Comparison of ENCODE assay signal across 9 cellular contexts in genomic region chr22:24994070-24994763, GRCh38. TPM values are rescaled to one million over a fixed set of nuclear protein-coding genes. Genes with fewer than 3 reads are reported as not detected.
DNase-seq lines count a peak whose midpoint lies in the region; ATAC-seq lines count a peak whose summit lies in the region.
"Had no signal": no experiment of that assay in that cellular context is flagged by ENCODE, and none has a peak within 500 bp of the region (broad histone marks: within the 10 kb centered on the region; RNA-seq: fewer than 3 reads in every experiment).

No MANE protein-coding gene starts in this region.

- H2BK120ac ChIP-seq in neuronal stem cell (ENCODE audit: low read depth, low read length), result no peak overlapping the region

- no peak overlapping the region for H3K23ac ChIP-seq in neuronal stem cell (ENCODE audit: low read depth, low read length, poor library complexity)

- no peak overlapping the region for H3K4me2 ChIP-seq in neuronal stem cell (ENCODE audit: insufficient read depth, low read length, poor library complexity, severe bottlenecking)

- peak overlapping the region; percentile 63 to 68 for H3K9ac ChIP-seq in mucosa of rectum (ENCODE audit: low read depth in 1 of 2, low read length in 2 of 2)
- no peak overlapping the region for H3K9ac ChIP-seq in neuronal stem cell (ENCODE audit: low read depth, low read length, poor library complexity)

- no peak overlapping the region for H2BK15ac ChIP-seq in neuronal stem cell (ENCODE audit: low read length)

- no peak overlapping the region for H3K4ac ChIP-seq in neuronal stem cell (ENCODE audit: low read length)

- H3K9me3 ChIP-seq in mucosa of rectum (ENCODE audit: control insufficient read depth in 2 of 2, low read length in 2 of 2) (no peaks in the 10 kb centered on the region), neuronal stem cell (replicated peaks in 1 of 2; ENCODE audit: control insufficient read depth in 2 of 2, insufficient read depth in 1 of 2, low read depth in 1 of 2, low read length in 2 of 2) (no peaks in the 10 kb centered on the region)

- peaks cover 5% of the 10 kb centered on the region for H3K79me1 ChIP-seq in neuronal stem cell (ENCODE audit: low read depth, low read length)

- H4K8ac ChIP-seq in neuronal stem cell (ENCODE audit: low read depth, low read length), result no peak overlapping the region

- H3K4me3 ChIP-seq in mucosa of rectum (ENCODE audit: low read length in 2 of 2) (no peak overlapping the region), neuronal stem cell (ENCODE audit: low read length in 2 of 2) (no peak overlapping the region)

- no peak overlapping the region for H2AK5ac ChIP-seq in neuronal stem cell (ENCODE audit: low read depth, low read length)

- H3K27me3 ChIP-seq in mucosa of rectum (ENCODE audit: control insufficient read depth in 2 of 2, insufficient read depth in 2 of 2, low read length in 2 of 2) (no peaks in the 10 kb centered on the region), neuronal stem cell (ENCODE audit: control insufficient read depth in 3 of 3, insufficient read depth in 3 of 3, low read depth in 1 of 3, low read length in 3 of 3) (no peaks in the 10 kb centered on the region)

- no peak overlapping the region for H2AFZ ChIP-seq in neuronal stem cell (ENCODE audit: low read length)

- ATAC-seq in HG03432 (IDR thresholded peaks at IDR 0.05; ENCODE audit: unreplicated experiment) (no peak), GM19328 (IDR thresholded peaks at IDR 0.05; ENCODE audit: unreplicated experiment) (no peak), HG03521 (IDR thresholded peaks at IDR 0.05; ENCODE audit: unreplicated experiment) (no peak)

- H2BK12ac ChIP-seq in neuronal stem cell (ENCODE audit: low read length), result no peak overlapping the region

- H3K27ac ChIP-seq in mucosa of rectum (ENCODE audit: low read depth in 2 of 2, low read length in 2 of 2) (peak overlapping the region; percentile 73 to 86), neuronal stem cell (replicated peaks; ENCODE audit: low read length) (no peak overlapping the region)

- DNase-seq in COR-L47 (lab: John Stamatoyannopoulos, UW), result peak; percentile 60
- DNase-seq in M059J (ENCODE audit: low read depth), result peak; percentile 87
- peak; percentile 61 for DNase-seq in activated CD8-positive, alpha-beta memory T cell treated with anti-CD3 and anti-CD28 coated beads, Interleukin-2, amount 50 U/mL, for 48 hours
- no peak for DNase-seq in neuronal stem cell (ENCODE audit: low spot score)

- no peak overlapping the region for H3K14ac ChIP-seq in neuronal stem cell (ENCODE audit: low read length)

- no CpG with 5 or more reads among the region's 7 CpGs for WGBS in neuronal stem cell (ENCODE audit: extremely low coverage in 2 of 2, insufficient read length in 2 of 2, insufficient replicate concordance in 1 of 2), 2 donors

- H2BK5ac ChIP-seq in neuronal stem cell (ENCODE audit: low read length), result no peak overlapping the region

- H3K36me3 ChIP-seq in mucosa of rectum (ENCODE audit: control insufficient read depth in 2 of 2, insufficient read depth in 2 of 2, low read length in 2 of 2), result no peaks in the 10 kb centered on the region
- H3K36me3 ChIP-seq in neuronal stem cell (replicated peaks in 1 of 2; ENCODE audit: control insufficient read depth in 2 of 2, insufficient read depth in 2 of 2, low read length in 2 of 2), result no peaks in the 10 kb centered on the region

- H3K4me1 ChIP-seq in mucosa of rectum (ENCODE audit: control insufficient read depth in 2 of 2, insufficient read depth in 2 of 2, low read length in 2 of 2) (peaks cover 43 to 60% of the 10 kb centered on the region in 2 donors), neuronal stem cell (ENCODE audit: control insufficient read depth in 2 of 2, insufficient read depth in 1 of 2, low read depth in 1 of 2, low read length in 2 of 2) (peaks cover 13 to 23% of the 10 kb centered on the region in 2 donors)

- H4K91ac ChIP-seq in neuronal stem cell (ENCODE audit: low read depth, low read length, poor library complexity), result no peak overlapping the region

- H3K18ac ChIP-seq in neuronal stem cell (ENCODE audit: low read length), result no peak overlapping the region

RNA-seq across cellular contexts. Expression of gene KIAA1671, which starts 41.7 kb away (rescaled TPM):
- total RNA-seq in M059J (2014; rRNA removed; shearing (Covaris generic)), result 3.3 and 4.7 TPM in 2 replicates
- 8.3 TPM for polyA plus RNA-seq in neuronal stem cell (2013, experiment 1 of 2)
- 8.6 TPM for polyA plus RNA-seq in neuronal stem cell (2013, experiment 2 of 2)

RNA-seq across cellular contexts. Expression of gene LHFPL7, which starts 47.7 kb away (rescaled TPM):
- total RNA-seq in M059J (2014; rRNA removed; shearing (Covaris generic)), result not detected in 2 replicates
- polyA plus RNA-seq in neuronal stem cell (2013, experiment 1 of 2), result not detected
- not detected for polyA plus RNA-seq in neuronal stem cell (2013, experiment 2 of 2)
- total RNA-seq: endothelial cell of umbilical vein had no signal
- polyA plus RNA-seq: endothelial cell of umbilical vein had no signal
